11 cellular contexts compared by ENCODE assay signal in genomic region chr6:137978252-137978896, GRCh38.
DNase-seq lines count a peak whose midpoint lies in the region; ATAC-seq and TF ChIP-seq lines count a peak whose summit lies in the region.
"Had no signal": no experiment of that assay in that cellular context is flagged by ENCODE, and none has a peak within 500 bp of the region (broad histone marks: within the 10 kb centered on the region; RNA-seq: fewer than 3 reads in every experiment).

No MANE protein-coding gene starts in this region.

- TF ChIP-seq CTCF in foreskin fibroblast (IDR thresholded peaks at IDR 0.05; ENCODE audit: low read depth, low read length): no peak

- ATAC-seq in Right ventricle myocardium superior (ENCODE audit: poor library complexity) (peak; percentile 46), HG02759 (IDR thresholded peaks at IDR 0.05; ENCODE audit: unreplicated experiment) (peak; percentile 55)
- ATAC-seq: body of pancreas had no signal

- no peak overlapping the region for H3K4me3 ChIP-seq in foreskin fibroblast (ENCODE audit: low read depth in 1 of 2, low read length in 2 of 2)
- H3K4me3 ChIP-seq: body of pancreas had no signal

- DNase-seq in Right ventricle myocardium superior (no peak), cardiac septum (ENCODE audit: low spot score) (no peak), foreskin fibroblast (no peak), NCI-H187 treated with DMSO at 0.1 percent for 48 hours (lab: John Stamatoyannopoulos, UW) (no peak), RPMI8226 (no peak)
- peak; percentile 36 to 50 for DNase-seq in activated T-cell treated with anti-CD3 and anti-CD28 coated beads, Interleukin-2, amount 50 U/mL, for 48 hours
- peak; percentile 40 for DNase-seq in stimulated activated CD8-positive, alpha-beta memory T cell treated with anti-CD3 and anti-CD28 coated beads, Interleukin-4, amount 100 ng/mL, for 48 hours
- DNase-seq: body of pancreas, hippocampal formation, NCI-H446 treated with DMSO at 0.1 percent for 48 hours had no signal

- intact Hi-C loops in Right ventricle myocardium superior (cut with DNase I): no loop called here
- intact Hi-C loops in cardiac septum (cut with DNase I): no loop called here

Comparison
In these comparisons a context has a peak if more than half of its experiments do, and no peak if none do; other contexts are left out.
1. DNase-seq: peak in activated T-cell treated with anti-CD3 and anti-CD28 coated beads, Interleukin-2, amount 50 U/mL, for 48 hours (2 of 2) and stimulated activated CD8-positive, alpha-beta memory T cell treated with anti-CD3 and anti-CD28 coated beads, Interleukin-4, amount 100 ng/mL, for 48 hours (single experiment); none in Right ventricle myocardium superior (single experiment), cardiac septum (single experiment), foreskin fibroblast (0 of 2), NCI-H187 treated with DMSO at 0.1 percent for 48 hours (single experiment) and RPMI8226 (single experiment).